ENCODE assay signal across 1 cellular context in genomic region chr19:14080887-14081796, GRCh38.
TF ChIP-seq lines count a peak whose summit lies in the region.

No MANE protein-coding gene starts in this region.

TF ChIP-seq in liver, 16 proteins besides CTCF, POLR2A, EP300 and RAD21 (continued from another document):
- TF ChIP-seq, protein P1, sequence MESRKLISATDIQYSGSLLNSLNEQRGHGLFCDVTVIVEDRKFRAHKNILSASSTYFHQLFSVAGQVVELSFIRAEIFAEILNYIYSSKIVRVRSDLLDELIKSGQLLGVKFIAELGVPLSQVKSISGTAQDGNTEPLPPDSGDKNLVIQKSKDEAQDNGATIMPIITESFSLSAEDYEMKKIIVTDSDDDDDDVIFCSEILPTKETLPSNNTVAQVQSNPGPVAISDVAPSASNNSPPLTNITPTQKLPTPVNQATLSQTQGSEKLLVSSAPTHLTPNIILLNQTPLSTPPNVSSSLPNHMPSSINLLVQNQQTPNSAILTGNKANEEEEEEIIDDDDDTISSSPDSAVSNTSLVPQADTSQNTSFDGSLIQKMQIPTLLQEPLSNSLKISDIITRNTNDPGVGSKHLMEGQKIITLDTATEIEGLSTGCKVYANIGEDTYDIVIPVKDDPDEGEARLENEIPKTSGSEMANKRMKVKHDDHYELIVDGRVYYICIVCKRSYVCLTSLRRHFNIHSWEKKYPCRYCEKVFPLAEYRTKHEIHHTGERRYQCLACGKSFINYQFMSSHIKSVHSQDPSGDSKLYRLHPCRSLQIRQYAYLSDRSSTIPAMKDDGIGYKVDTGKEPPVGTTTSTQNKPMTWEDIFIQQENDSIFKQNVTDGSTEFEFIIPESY (IDR thresholded peaks at IDR 0.05) = peak; percentile 80
TF ChIP-seq in liver: peak in this region for 15.
